ENCODE assay signal across 24 cellular contexts in the genomic region with DNA sequence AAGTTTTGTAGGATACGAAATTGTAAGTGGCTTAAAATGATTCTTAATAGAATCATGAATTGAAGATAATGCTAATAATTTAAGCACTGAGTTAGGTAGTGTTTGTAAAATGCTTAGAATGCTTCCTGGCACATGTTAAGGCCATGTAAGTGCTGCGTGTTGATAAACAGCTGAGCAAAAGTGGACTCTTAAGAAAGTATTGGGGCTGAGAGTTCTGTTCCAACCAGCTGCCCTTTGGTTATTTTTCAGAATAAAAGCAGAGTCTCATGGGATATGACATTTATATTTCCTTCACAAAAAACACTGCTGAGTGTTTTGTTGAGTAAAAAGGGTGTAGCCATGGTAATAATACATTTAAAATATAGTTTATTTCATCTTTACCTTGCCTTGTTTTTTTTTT. TPM values are rescaled to one million over a fixed set of nuclear protein-coding genes. Genes with fewer than 3 reads are reported as not detected.
"Had no signal": no experiment of that assay in that cellular context is flagged by ENCODE, and none has a peak within 500 bp of the region (broad histone marks: within the 10 kb centered on the region; RNA-seq: fewer than 3 reads in every experiment).

No MANE protein-coding gene starts in this region.

- H2AFZ ChIP-seq: neural progenitor cell, parathyroid adenoma had no signal

- H3K9ac ChIP-seq: neural progenitor cell, parathyroid adenoma had no signal

- H3K4me3 ChIP-seq: esophagus squamous epithelium, heart left ventricle, lower lobe of right lung, neural progenitor cell, psoas muscle, sigmoid colon, tibial nerve, upper lobe of right lung, vagina had no signal

- H3K27ac ChIP-seq: foreskin keratinocyte, lower lobe of right lung, neural progenitor cell, parathyroid adenoma, tibial nerve, upper lobe of right lung, vagina had no signal

- H3K4me2 ChIP-seq: neural progenitor cell had no signal

- H3K36me3 ChIP-seq: neural progenitor cell had no signal

- H3K4me1 ChIP-seq: neural progenitor cell, parathyroid adenoma had no signal

- H3K9me3 ChIP-seq: esophagus squamous epithelium, heart left ventricle, lower lobe of right lung, psoas muscle, sigmoid colon, tibial nerve, upper lobe of right lung, vagina had no signal

- ATAC-seq: foreskin keratinocyte; left lobe of liver; lower lobe of right lung; natural killer cell treated with Interleukin-12 subunit alpha and Interleukin-12 subunit beta and Interleukin-15 and Interleukin-18, amount 100 ng/mL, for 72 hours; psoas muscle had no signal

- DNase-seq: effector memory CD4-positive, alpha-beta T cell; esophagus squamous epithelium; foreskin keratinocyte; heart left ventricle; hypothalamus; islet precursor cell; lower lobe of right lung; midbrain; nucleus accumbens; psoas muscle; retina; sigmoid colon; small intestine; stimulated activated CD4-positive, alpha-beta T cell treated with anti-CD3 and anti-CD28 coated beads, Interleukin-12 subunit alpha, Interleukin-12 subunit beta, amount 100 ng/mL, for 4 hours; stimulated activated naive CD4-positive, alpha-beta T cell treated with Interleukin-2 at 50 U/mL for 16 hours; upper lobe of right lung had no signal

- H3K79me2 ChIP-seq: parathyroid adenoma had no signal

- H3K27me3 ChIP-seq: esophagus squamous epithelium, foreskin keratinocyte, heart left ventricle, neural progenitor cell, sigmoid colon, tibial nerve, upper lobe of right lung, vagina had no signal

RNA-seq across cellular contexts. Expression of gene HTT-AS, which starts 42.6 kb away (rescaled TPM):
- total RNA-seq: esophagus squamous epithelium; foreskin keratinocyte; glomerular endothelial cell; heart left ventricle; left lobe of liver; lower lobe of right lung; natural killer cell treated with Interleukin-12 subunit alpha and Interleukin-12 subunit beta and Interleukin-15 and Interleukin-18, amount 100 ng/mL, for 72 hours; psoas muscle; sigmoid colon; temporal lobe; tibial nerve; upper lobe of right lung; vagina had no signal
- polyA plus RNA-seq: foreskin keratinocyte, heart left ventricle, psoas muscle, sigmoid colon, small intestine had no signal
